Comparison of ENCODE assay signal across 2 cellular contexts in the genomic region with DNA sequence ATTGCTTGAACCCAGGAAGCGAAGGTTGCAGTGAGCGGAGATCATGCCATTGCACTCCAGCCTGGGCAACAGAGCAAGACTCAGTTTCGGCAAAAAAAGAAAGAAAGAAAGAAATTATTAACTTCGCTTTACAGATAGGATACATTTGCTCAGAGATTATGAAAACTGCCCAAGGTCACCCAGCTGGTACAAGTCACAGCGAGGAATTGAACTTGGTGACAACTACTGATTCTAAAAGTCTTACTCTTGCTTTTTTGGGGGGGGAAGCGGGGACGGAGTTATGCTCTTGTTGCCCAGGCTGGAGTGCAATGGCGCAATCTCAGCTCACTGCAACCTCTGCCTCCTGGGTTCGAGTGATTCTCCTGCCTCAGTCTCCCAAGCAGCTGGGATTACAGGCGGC. TPM values are rescaled to one million over a fixed set of nuclear protein-coding genes. Genes with fewer than 3 reads are reported as not detected.
"Had no signal": no experiment of that assay in that cellular context is flagged by ENCODE, and none has a peak within 500 bp of the region (broad histone marks: within the 10 kb centered on the region; RNA-seq: fewer than 3 reads in every experiment).

No MANE protein-coding gene starts in this region.

RNA-seq across cellular contexts. Expression of a gene that starts 29.7 kb away (rescaled TPM):
- polyA plus RNA-seq: immature natural killer cell, mammary epithelial cell had no signal
